1 cellular context compared by ENCODE assay signal in the genomic region with DNA sequence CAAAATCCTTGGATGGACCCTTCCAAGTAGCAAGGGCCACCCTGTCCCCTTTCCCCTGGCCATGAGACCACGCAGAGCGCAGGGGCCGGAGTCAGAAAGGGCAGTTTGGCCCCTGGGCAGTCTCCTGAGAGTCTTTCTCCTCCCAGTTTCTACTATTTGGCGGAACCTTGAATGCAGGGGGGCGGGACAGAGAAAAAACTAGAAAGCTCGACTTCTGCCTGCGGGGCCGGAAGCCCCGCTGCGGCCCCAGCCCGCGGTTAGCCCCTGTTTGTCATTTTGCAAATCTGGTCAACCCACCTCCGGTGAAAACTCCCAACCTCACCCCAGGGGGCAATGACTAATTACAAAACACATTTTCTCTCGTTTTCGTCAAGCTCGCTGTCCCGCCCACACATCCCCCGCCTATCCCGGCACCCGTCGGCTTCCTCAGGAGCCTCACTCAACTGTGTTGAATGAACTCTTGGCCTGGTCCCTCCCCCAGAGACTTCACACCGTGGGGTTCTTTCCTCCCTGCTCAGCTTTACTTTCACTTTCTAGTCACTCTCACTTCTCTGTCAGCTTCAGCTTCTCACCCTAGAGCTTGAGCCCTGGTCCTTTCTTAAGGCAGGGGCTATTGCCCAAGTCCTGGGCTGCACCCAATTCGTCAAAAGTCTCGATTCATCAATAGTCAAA.
TF ChIP-seq lines count a peak whose summit lies in the region.

No MANE protein-coding gene starts in this region.

TF ChIP-seq in K562, 482 proteins besides CTCF, POLR2A, EP300 and RAD21 (continued from another document and continues in another):
- TF ChIP-seq, protein P1, sequence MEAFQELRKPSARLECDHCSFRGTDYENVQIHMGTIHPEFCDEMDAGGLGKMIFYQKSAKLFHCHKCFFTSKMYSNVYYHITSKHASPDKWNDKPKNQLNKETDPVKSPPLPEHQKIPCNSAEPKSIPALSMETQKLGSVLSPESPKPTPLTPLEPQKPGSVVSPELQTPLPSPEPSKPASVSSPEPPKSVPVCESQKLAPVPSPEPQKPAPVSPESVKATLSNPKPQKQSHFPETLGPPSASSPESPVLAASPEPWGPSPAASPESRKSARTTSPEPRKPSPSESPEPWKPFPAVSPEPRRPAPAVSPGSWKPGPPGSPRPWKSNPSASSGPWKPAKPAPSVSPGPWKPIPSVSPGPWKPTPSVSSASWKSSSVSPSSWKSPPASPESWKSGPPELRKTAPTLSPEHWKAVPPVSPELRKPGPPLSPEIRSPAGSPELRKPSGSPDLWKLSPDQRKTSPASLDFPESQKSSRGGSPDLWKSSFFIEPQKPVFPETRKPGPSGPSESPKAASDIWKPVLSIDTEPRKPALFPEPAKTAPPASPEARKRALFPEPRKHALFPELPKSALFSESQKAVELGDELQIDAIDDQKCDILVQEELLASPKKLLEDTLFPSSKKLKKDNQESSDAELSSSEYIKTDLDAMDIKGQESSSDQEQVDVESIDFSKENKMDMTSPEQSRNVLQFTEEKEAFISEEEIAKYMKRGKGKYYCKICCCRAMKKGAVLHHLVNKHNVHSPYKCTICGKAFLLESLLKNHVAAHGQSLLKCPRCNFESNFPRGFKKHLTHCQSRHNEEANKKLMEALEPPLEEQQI (IDR thresholded peaks at IDR 0.05) = no peak
- TF ChIP-seq, protein P2, sequence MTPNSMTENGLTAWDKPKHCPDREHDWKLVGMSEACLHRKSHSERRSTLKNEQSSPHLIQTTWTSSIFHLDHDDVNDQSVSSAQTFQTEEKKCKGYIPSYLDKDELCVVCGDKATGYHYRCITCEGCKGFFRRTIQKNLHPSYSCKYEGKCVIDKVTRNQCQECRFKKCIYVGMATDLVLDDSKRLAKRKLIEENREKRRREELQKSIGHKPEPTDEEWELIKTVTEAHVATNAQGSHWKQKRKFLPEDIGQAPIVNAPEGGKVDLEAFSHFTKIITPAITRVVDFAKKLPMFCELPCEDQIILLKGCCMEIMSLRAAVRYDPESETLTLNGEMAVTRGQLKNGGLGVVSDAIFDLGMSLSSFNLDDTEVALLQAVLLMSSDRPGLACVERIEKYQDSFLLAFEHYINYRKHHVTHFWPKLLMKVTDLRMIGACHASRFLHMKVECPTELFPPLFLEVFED (CRISPR knock-in tag; conservative IDR thresholded peaks at IDR 0.05) = no peak
- TF ChIP-seq ZNF282 (CRISPR knock-in tag; IDR thresholded peaks at IDR 0.05) = no peak
- TF ChIP-seq, protein P3, sequence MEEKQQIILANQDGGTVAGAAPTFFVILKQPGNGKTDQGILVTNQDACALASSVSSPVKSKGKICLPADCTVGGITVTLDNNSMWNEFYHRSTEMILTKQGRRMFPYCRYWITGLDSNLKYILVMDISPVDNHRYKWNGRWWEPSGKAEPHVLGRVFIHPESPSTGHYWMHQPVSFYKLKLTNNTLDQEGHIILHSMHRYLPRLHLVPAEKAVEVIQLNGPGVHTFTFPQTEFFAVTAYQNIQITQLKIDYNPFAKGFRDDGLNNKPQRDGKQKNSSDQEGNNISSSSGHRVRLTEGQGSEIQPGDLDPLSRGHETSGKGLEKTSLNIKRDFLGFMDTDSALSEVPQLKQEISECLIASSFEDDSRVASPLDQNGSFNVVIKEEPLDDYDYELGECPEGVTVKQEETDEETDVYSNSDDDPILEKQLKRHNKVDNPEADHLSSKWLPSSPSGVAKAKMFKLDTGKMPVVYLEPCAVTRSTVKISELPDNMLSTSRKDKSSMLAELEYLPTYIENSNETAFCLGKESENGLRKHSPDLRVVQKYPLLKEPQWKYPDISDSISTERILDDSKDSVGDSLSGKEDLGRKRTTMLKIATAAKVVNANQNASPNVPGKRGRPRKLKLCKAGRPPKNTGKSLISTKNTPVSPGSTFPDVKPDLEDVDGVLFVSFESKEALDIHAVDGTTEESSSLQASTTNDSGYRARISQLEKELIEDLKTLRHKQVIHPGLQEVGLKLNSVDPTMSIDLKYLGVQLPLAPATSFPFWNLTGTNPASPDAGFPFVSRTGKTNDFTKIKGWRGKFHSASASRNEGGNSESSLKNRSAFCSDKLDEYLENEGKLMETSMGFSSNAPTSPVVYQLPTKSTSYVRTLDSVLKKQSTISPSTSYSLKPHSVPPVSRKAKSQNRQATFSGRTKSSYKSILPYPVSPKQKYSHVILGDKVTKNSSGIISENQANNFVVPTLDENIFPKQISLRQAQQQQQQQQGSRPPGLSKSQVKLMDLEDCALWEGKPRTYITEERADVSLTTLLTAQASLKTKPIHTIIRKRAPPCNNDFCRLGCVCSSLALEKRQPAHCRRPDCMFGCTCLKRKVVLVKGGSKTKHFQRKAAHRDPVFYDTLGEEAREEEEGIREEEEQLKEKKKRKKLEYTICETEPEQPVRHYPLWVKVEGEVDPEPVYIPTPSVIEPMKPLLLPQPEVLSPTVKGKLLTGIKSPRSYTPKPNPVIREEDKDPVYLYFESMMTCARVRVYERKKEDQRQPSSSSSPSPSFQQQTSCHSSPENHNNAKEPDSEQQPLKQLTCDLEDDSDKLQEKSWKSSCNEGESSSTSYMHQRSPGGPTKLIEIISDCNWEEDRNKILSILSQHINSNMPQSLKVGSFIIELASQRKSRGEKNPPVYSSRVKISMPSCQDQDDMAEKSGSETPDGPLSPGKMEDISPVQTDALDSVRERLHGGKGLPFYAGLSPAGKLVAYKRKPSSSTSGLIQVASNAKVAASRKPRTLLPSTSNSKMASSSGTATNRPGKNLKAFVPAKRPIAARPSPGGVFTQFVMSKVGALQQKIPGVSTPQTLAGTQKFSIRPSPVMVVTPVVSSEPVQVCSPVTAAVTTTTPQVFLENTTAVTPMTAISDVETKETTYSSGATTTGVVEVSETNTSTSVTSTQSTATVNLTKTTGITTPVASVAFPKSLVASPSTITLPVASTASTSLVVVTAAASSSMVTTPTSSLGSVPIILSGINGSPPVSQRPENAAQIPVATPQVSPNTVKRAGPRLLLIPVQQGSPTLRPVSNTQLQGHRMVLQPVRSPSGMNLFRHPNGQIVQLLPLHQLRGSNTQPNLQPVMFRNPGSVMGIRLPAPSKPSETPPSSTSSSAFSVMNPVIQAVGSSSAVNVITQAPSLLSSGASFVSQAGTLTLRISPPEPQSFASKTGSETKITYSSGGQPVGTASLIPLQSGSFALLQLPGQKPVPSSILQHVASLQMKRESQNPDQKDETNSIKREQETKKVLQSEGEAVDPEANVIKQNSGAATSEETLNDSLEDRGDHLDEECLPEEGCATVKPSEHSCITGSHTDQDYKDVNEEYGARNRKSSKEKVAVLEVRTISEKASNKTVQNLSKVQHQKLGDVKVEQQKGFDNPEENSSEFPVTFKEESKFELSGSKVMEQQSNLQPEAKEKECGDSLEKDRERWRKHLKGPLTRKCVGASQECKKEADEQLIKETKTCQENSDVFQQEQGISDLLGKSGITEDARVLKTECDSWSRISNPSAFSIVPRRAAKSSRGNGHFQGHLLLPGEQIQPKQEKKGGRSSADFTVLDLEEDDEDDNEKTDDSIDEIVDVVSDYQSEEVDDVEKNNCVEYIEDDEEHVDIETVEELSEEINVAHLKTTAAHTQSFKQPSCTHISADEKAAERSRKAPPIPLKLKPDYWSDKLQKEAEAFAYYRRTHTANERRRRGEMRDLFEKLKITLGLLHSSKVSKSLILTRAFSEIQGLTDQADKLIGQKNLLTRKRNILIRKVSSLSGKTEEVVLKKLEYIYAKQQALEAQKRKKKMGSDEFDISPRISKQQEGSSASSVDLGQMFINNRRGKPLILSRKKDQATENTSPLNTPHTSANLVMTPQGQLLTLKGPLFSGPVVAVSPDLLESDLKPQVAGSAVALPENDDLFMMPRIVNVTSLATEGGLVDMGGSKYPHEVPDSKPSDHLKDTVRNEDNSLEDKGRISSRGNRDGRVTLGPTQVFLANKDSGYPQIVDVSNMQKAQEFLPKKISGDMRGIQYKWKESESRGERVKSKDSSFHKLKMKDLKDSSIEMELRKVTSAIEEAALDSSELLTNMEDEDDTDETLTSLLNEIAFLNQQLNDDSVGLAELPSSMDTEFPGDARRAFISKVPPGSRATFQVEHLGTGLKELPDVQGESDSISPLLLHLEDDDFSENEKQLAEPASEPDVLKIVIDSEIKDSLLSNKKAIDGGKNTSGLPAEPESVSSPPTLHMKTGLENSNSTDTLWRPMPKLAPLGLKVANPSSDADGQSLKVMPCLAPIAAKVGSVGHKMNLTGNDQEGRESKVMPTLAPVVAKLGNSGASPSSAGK (IDR thresholded peaks at IDR 0.05) = peak; percentile 54; the same call in 1 of the 2 replicates
- TF ChIP-seq HMG20B (CRISPR knock-in tag; IDR thresholded peaks at IDR 0.05) = no peak
- TF ChIP-seq ZNF444 (CRISPR knock-in tag; IDR thresholded peaks at IDR 0.05) = no peak
- no peak for TF ChIP-seq MXI1 (IDR thresholded peaks at IDR 0.05; ENCODE audit: low read depth, low read length)
- 0 out of 2 replicates have a peak, but pooled peaks have one; percentile 23 for TF ChIP-seq MYNN (IDR thresholded peaks at IDR 0.05)
- TF ChIP-seq MYNN (CRISPR knock-in tag; IDR thresholded peaks at IDR 0.05) = no peak
- no peak for TF ChIP-seq ZNF583 (CRISPR knock-in tag; IDR thresholded peaks at IDR 0.05)
- TF ChIP-seq, protein P4, sequence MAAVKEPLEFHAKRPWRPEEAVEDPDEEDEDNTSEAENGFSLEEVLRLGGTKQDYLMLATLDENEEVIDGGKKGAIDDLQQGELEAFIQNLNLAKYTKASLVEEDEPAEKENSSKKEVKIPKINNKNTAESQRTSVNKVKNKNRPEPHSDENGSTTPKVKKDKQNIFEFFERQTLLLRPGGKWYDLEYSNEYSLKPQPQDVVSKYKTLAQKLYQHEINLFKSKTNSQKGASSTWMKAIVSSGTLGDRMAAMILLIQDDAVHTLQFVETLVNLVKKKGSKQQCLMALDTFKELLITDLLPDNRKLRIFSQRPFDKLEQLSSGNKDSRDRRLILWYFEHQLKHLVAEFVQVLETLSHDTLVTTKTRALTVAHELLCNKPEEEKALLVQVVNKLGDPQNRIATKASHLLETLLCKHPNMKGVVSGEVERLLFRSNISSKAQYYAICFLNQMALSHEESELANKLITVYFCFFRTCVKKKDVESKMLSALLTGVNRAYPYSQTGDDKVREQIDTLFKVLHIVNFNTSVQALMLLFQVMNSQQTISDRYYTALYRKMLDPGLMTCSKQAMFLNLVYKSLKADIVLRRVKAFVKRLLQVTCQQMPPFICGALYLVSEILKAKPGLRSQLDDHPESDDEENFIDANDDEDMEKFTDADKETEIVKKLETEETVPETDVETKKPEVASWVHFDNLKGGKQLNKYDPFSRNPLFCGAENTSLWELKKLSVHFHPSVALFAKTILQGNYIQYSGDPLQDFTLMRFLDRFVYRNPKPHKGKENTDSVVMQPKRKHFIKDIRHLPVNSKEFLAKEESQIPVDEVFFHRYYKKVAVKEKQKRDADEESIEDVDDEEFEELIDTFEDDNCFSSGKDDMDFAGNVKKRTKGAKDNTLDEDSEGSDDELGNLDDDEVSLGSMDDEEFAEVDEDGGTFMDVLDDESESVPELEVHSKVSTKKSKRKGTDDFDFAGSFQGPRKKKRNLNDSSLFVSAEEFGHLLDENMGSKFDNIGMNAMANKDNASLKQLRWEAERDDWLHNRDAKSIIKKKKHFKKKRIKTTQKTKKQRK (IDR thresholded peaks at IDR 0.05; ENCODE audit: borderline replicate concordance, low read depth, low read length) = no peak
- TF ChIP-seq SRSF9 (IDR thresholded peaks at IDR 0.05; ENCODE audit: borderline replicate concordance, low read depth, low read length) = no peak
- TF ChIP-seq HSF4 (CRISPR knock-in tag; IDR thresholded peaks at IDR 0.05; ENCODE audit: borderline replicate concordance) = no peak
- TF ChIP-seq EZH2 (IDR thresholded peaks at IDR 0.05; ENCODE audit: borderline replicate concordance, low read depth, low read length) = no peak
- no peak for TF ChIP-seq SMAD1 (IDR thresholded peaks at IDR 0.05; ENCODE audit: low read depth, low read length, partially characterized antibody)
- TF ChIP-seq OTX1 (CRISPR knock-in tag; IDR thresholded peaks at IDR 0.05) = no peak
- TF ChIP-seq CBFB (CRISPR knock-in tag; IDR thresholded peaks at IDR 0.05) = no peak
- no peak for TF ChIP-seq SMC3 (conservative IDR thresholded peaks at IDR 0.05; ENCODE audit: insufficient read depth, low read depth, low read length)
- TF ChIP-seq, protein P5, sequence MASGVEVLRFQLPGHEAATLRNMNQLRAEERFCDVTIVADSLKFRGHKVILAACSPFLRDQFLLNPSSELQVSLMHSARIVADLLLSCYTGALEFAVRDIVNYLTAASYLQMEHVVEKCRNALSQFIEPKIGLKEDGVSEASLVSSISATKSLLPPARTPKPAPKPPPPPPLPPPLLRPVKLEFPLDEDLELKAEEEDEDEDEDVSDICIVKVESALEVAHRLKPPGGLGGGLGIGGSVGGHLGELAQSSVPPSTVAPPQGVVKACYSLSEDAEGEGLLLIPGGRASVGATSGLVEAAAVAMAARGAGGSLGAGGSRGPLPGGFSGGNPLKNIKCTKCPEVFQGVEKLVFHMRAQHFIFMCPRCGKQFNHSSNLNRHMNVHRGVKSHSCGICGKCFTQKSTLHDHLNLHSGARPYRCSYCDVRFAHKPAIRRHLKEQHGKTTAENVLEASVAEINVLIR (CRISPR knock-in tag; IDR thresholded peaks at IDR 0.05) = no peak
- no peak for TF ChIP-seq ZNF324 (CRISPR knock-in tag; IDR thresholded peaks at IDR 0.05)
